8 cellular contexts compared by ENCODE assay signal in the genomic region with DNA sequence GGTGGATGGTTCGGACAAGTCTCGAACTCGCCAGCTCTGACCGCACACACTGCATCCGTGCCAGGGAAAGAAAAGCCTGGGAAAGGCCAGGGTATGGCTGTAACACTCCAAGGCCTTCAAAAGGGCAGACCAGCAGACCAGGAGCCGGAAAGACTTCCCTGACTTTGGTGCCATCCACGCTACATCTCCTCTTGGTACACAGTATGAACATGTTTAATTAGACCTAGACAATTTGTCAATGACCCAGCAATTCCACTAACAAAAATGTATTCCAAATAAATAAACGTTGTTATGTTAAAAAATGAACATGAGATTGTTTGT. TPM values are rescaled to one million over a fixed set of nuclear protein-coding genes. Genes with fewer than 3 reads are reported as not detected.
DNase-seq lines count a peak whose midpoint lies in the region; ATAC-seq and TF ChIP-seq lines count a peak whose summit lies in the region.

No MANE protein-coding gene starts in this region.

- peak overlapping the region; percentile 77 to 82 for H3K9ac ChIP-seq in mucosa of rectum (ENCODE audit: low read depth in 1 of 2, low read length in 2 of 2)

- no peak for TF ChIP-seq CTCF in right atrium auricular region (IDR thresholded peaks at IDR 0.05)
- no peak for TF ChIP-seq CTCF in cardiac fibroblast (IDR thresholded peaks at IDR 0.05; ENCODE audit: low read depth, low read length)

- H3K36me3 ChIP-seq in right atrium auricular region (no peaks in the 10 kb centered on the region), mucosa of rectum (ENCODE audit: control insufficient read depth in 2 of 2, insufficient read depth in 2 of 2, low read length in 2 of 2) (no peaks in the 10 kb centered on the region)

- H3K27me3 ChIP-seq in right atrium auricular region: no peaks in the 10 kb centered on the region
- H3K27me3 ChIP-seq in mucosa of rectum (ENCODE audit: control insufficient read depth in 2 of 2, insufficient read depth in 2 of 2, low read length in 2 of 2): no peaks in the 10 kb centered on the region

- H3K4me3 ChIP-seq in right atrium auricular region (peak overlapping the region; percentile 73 to 100), cardiac fibroblast (replicated peaks in 1 of 2; ENCODE audit: low read depth in 2 of 2, low read length in 2 of 2) (peak overlapping the region; percentile 60 to 76), mucosa of rectum (ENCODE audit: low read length in 2 of 2) (peak overlapping the region; percentile 83 to 84)

- intact Hi-C loops in left ventricle myocardium superior (cut with micrococcal nuclease): loop anchor here (10.0 kb wide), 1 partner anchor 59 kb away; the partner anchor contains the start of gene LSM12

- ATAC-seq in left ventricle myocardium superior: no peak
- ATAC-seq in HG02623 (IDR thresholded peaks at IDR 0.05; ENCODE audit: unreplicated experiment): no peak
- ATAC-seq in GM19455 (IDR thresholded peaks at IDR 0.05; ENCODE audit: unreplicated experiment): no peak

- H3K27ac ChIP-seq in right atrium auricular region (peak overlapping the region; percentile 94 to 97), mucosa of rectum (ENCODE audit: low read depth in 2 of 2, low read length in 2 of 2) (peak overlapping the region; percentile 85 to 87)

- no peaks in the 10 kb centered on the region for H3K9me3 ChIP-seq in right atrium auricular region
- H3K9me3 ChIP-seq in mucosa of rectum (ENCODE audit: control insufficient read depth in 2 of 2, low read length in 2 of 2): no peaks in the 10 kb centered on the region

- H3K4me1 ChIP-seq in right atrium auricular region (peaks cover 0 to 39% of the 10 kb centered on the region in 2 donors), mucosa of rectum (ENCODE audit: control insufficient read depth in 2 of 2, insufficient read depth in 2 of 2, low read length in 2 of 2) (peaks cover 16 to 22% of the 10 kb centered on the region in 2 donors)

- DNase-seq in right atrium auricular region (ENCODE audit: low spot score) (no peak), left ventricle myocardium superior (no peak), cardiac fibroblast (ENCODE audit: low read depth in 2 of 2) (no peak), AG20443 (ENCODE audit: low spot score) (no peak), kidney tubule cell (ENCODE audit: low spot score) (no peak)

RNA-seq across cellular contexts. Expression of gene HDAC5, which starts 0.6 kb away (rescaled TPM):
- total RNA-seq in right atrium auricular region: 100 to 1,000 TPM in 1 of 2 donors, 10 to 100 TPM in 1; 80.0 to 138 TPM
- 81.4 TPM for total RNA-seq in left ventricle myocardium superior

RNA-seq across cellular contexts. Expression of gene HROB, which starts 17.7 kb away (rescaled TPM):
- total RNA-seq in right atrium auricular region: under 1 TPM; 0.59 to 0.94 TPM
- total RNA-seq in left ventricle myocardium superior: 1.5 TPM

RNA-seq across cellular contexts. Expression of gene ASB16, which starts 46.4 kb away (rescaled TPM):
- 1 to 10 TPM; 8.3 TPM for total RNA-seq in right atrium auricular region
- 17.0 TPM for total RNA-seq in left ventricle myocardium superior

RNA-seq across cellular contexts. Expression of gene G6PC3, which starts 53.5 kb away (rescaled TPM):
- total RNA-seq in right atrium auricular region: 10 to 100 TPM; 36.0 to 41.1 TPM
- total RNA-seq in left ventricle myocardium superior: 26.3 TPM

RNA-seq across cellular contexts. Expression of gene LSM12, which starts 57.6 kb away (rescaled TPM):
- total RNA-seq in right atrium auricular region (10 to 100 TPM; 36.8 to 41.3 TPM), left ventricle myocardium superior (58.2 TPM)
